ENCODE assay signal across 10 cellular contexts in genomic region chr14:64438181-64438839, GRCh38. TPM values are rescaled to one million over a fixed set of nuclear protein-coding genes. Genes with fewer than 3 reads are reported as not detected.
A peak's percentile ranks its signal among the peaks of the same experiment; 100 is the strongest.
DNase-seq lines count a peak whose midpoint lies in the region; ATAC-seq and TF ChIP-seq lines count a peak whose summit lies in the region.
"Had no signal": no experiment of that assay in that cellular context is flagged by ENCODE, and none has a peak within 500 bp of the region (broad histone marks: within the 10 kb centered on the region; RNA-seq: fewer than 3 reads in every experiment).

No MANE protein-coding gene starts in this region.

- WGBS in esophagus squamous epithelium, 2 donors = 45 to 52% methylated on average over 3 of the region's 3 CpGs

- CTCF ChIA-PET in HCT116 (lab: Charles Lee) = interaction anchor here (0.8 kb wide), 1 partner anchor 9 kb away, joined by 3 read pairs; no protein-coding TSS in a partner anchor

- peak; percentile 65 for DNase-seq in HCT116 (ENCODE audit: low read depth, low spot score)
- DNase-seq in activated CD8-positive, alpha-beta memory T cell treated with anti-CD3 and anti-CD28 coated beads, Interleukin-2, amount 50 U/mL, for 1 hour (ENCODE audit: extremely low read depth) = peak; percentile 8
- DNase-seq in foreskin fibroblast = peak; percentile 76 to 87
- DNase-seq in smooth muscle cell of the brain vasculature (ENCODE audit: low read depth, low spot score) = peak; percentile 62
- no peak for DNase-seq in mucosa of gallbladder (ENCODE audit: low spot score)
- no peak for DNase-seq in hypothalamus (lab: John Stamatoyannopoulos, UW)
- no peak for DNase-seq in middle frontal gyrus (ENCODE audit: extremely low spot score, low spot score)
- no peak for DNase-seq in esophagus squamous epithelium (lab: John Stamatoyannopoulos, UW)
- DNase-seq: NCI-H1694 treated with DMSO at 0.1 percent for 48 hours, T1000 had no signal

- peak overlapping the region; percentile 41 for H3K9ac ChIP-seq in HCT116 (ENCODE audit: low read length)

- intact Hi-C loops in HCT116 (cut with micrococcal nuclease) (no loop called here), esophagus squamous epithelium (cut with DNase I) (no loop called here)

- peak; percentile 87 for ATAC-seq in HCT116

- no peak for TF ChIP-seq RAD21 in HCT116 (IDR thresholded peaks at IDR 0.05; ENCODE audit: low read depth)

- H3K36me3 ChIP-seq in HCT116 (ENCODE audit: control insufficient read depth in 1 of 2, insufficient read depth in 2 of 2, low read length in 2 of 2) (peaks cover 33 to 45% of the 10 kb centered on the region in 2 experiments), esophagus squamous epithelium (peaks cover 0 to 98% (median 19%) of the 10 kb centered on the region in 3 donors)

- TF ChIP-seq POLR2A in HCT116 (IDR thresholded peaks at IDR 0.05; ENCODE audit: borderline replicate concordance, extremely low read depth, insufficient read depth, insufficient read length) (no peak), esophagus squamous epithelium (IDR thresholded peaks at IDR 0.05) (no peak)

- RAD21 ChIA-PET in HCT116 (lab: Charles Lee; ENCODE audit: low non-redundant PET in 1 of 2, low total read pairs in 2 of 2, uncharacterized antibody in 2 of 2, unreplicated experiment in 2 of 2) = no interaction called here

- H3K4me3 ChIP-seq in HCT116 (replicated peaks in 1 of 2; ENCODE audit: low read depth in 1 of 2, low read length in 2 of 2) (peak overlapping the region in 1 of 2 experiments; percentile 39; a peak in 3 of 4 replicates), foreskin fibroblast (ENCODE audit: low read depth in 1 of 2, low read length in 2 of 2) (no peak overlapping the region), esophagus squamous epithelium (no peak overlapping the region)

- POLR2A ChIA-PET in HCT116 (lab: Charles Lee) = no interaction called here

- H3K27ac ChIP-seq in HCT116 (ENCODE audit: low read depth, low read length) (peak overlapping the region; percentile 89), esophagus squamous epithelium (no peak overlapping the region)

- no TSS peak for BruUV-seq in HCT116 (replicated peaks; lab: Mats Ljungman, UMichigan)

- no peaks in the 10 kb centered on the region for H3K79me2 ChIP-seq in HCT116 (ENCODE audit: insufficient read depth, low read length)

- H3K9me3 ChIP-seq in HCT116 (ENCODE audit: control insufficient read depth in 1 of 2, insufficient read depth in 1 of 2, low read depth in 1 of 2, low read length in 2 of 2) (no peaks in the 10 kb centered on the region), esophagus squamous epithelium (no peaks in the 10 kb centered on the region)

- H3K9me2 ChIP-seq in HCT116 (ENCODE audit: insufficient read depth) = no peaks in the 10 kb centered on the region

- H3K27me3 ChIP-seq in HCT116 (ENCODE audit: insufficient read depth, low read length) (no peaks in the 10 kb centered on the region), esophagus squamous epithelium (no peaks in the 10 kb centered on the region)

- no peak overlapping the region for H2AFZ ChIP-seq in HCT116 (ENCODE audit: low read depth, low read length, poor library complexity, severe bottlenecking)

- H4K20me1 ChIP-seq in HCT116 (ENCODE audit: insufficient read depth) = no peaks in the 10 kb centered on the region

- H3K4me1 ChIP-seq in HCT116 (ENCODE audit: control insufficient read depth in 1 of 2, insufficient read depth in 2 of 2, low read length in 2 of 2) (peaks cover 32 to 34% of the 10 kb centered on the region in 2 experiments), esophagus squamous epithelium (no peaks in the 10 kb centered on the region)

- peak overlapping the region; percentile 69 for H3K4me2 ChIP-seq in HCT116 (ENCODE audit: low read length)

- TF ChIP-seq CTCF in HCT116 (IDR thresholded peaks at IDR 0.05 in 2 of 3, conservative IDR thresholded peaks at IDR 0.05 in 1 of 3; ENCODE audit: borderline replicate concordance in 1 of 3, insufficient read depth in 1 of 3, low read depth in 2 of 3, low read length in 2 of 3) (no peak), foreskin fibroblast (IDR thresholded peaks at IDR 0.05; ENCODE audit: low read depth, low read length) (no peak), esophagus squamous epithelium (IDR thresholded peaks at IDR 0.05) (no peak)

TF ChIP-seq in HCT116, 20 proteins besides CTCF, POLR2A, EP300 and RAD21:
- TF ChIP-seq ZFX (IDR thresholded peaks at IDR 0.05) (no peak), JUND (IDR thresholded peaks at IDR 0.05) (peak; percentile 35; the same call in 1 of the 2 replicates), ZNF274 (IDR thresholded peaks at IDR 0.05; ENCODE audit: low read depth, low read length) (no peak), ZBTB33 (IDR thresholded peaks at IDR 0.05; ENCODE audit: extremely low read depth, insufficient replicate concordance, low read length) (no peak), CEBPB (IDR thresholded peaks at IDR 0.05; ENCODE audit: low read depth) (no peak), ATF3 (IDR thresholded peaks at IDR 0.05) (no peak), SIN3A (IDR thresholded peaks at IDR 0.05; ENCODE audit: low read depth) (peak; percentile 31; the same call in 1 of the 2 replicates), MAX (IDR thresholded peaks at IDR 0.05) (no peak), FOSL1 (IDR thresholded peaks at IDR 0.05; ENCODE audit: low read depth) (peak; percentile 42), REST (IDR thresholded peaks at IDR 0.05; ENCODE audit: low read depth) (no peak), SP1 (IDR thresholded peaks at IDR 0.05; ENCODE audit: low read depth) (peak; percentile 48; the same call in 1 of the 2 replicates), ELF1 (IDR thresholded peaks at IDR 0.05; ENCODE audit: borderline replicate concordance, low read depth) (no peak), EZH2phosphoT487 (IDR thresholded peaks at IDR 0.05; ENCODE audit: borderline replicate concordance) (no peak), CBX3 (IDR thresholded peaks at IDR 0.05; ENCODE audit: low read depth) (no peak), POLR2AphosphoS5 (IDR thresholded peaks at IDR 0.05; ENCODE audit: low read depth, low read length) (no peak), TCF7L2 (IDR thresholded peaks at IDR 0.05; ENCODE audit: borderline replicate concordance, extremely low read depth, insufficient read depth, insufficient read length) (no peak), EZH2 (IDR thresholded peaks at IDR 0.05) (no peak), EGR1 (IDR thresholded peaks at IDR 0.05; ENCODE audit: low read depth) (no peak)
TF ChIP-seq in HCT116: peak in this region for 4.

RNA-seq across cellular contexts. Expression of gene AKAP5, which starts 27.0 kb away (rescaled TPM):
- total RNA-seq in HCT116 (2021; ENCODE audit: unreplicated experiment) (0.54 TPM), mucosa of gallbladder (1.5 TPM), esophagus squamous epithelium (under 1 TPM in 2 of 4 donors, not detected in 2; 0.04 to 0.38 TPM)
- 0.04 and 0.09 TPM in 2 replicates for polyA plus RNA-seq in HCT116 (2012)

RNA-seq across cellular contexts. Expression of gene MTHFD1, which starts 50.2 kb away (rescaled TPM):
- total RNA-seq in HCT116 (2021; ENCODE audit: unreplicated experiment) (153 TPM), mucosa of gallbladder (40.7 TPM), esophagus squamous epithelium (10 to 100 TPM; 27.6 to 66.0 (median 53.8) TPM)
- polyA plus RNA-seq in HCT116 (2012) = 101 and 114 TPM in 2 replicates

Comparison
In these comparisons a context has a peak if more than half of its experiments do, and no peak if none do; other contexts are left out.
1. DNase-seq: peak in HCT116 (single experiment), activated CD8-positive, alpha-beta memory T cell treated with anti-CD3 and anti-CD28 coated beads, Interleukin-2, amount 50 U/mL, for 1 hour (single experiment), foreskin fibroblast (2 of 2) and smooth muscle cell of the brain vasculature (single experiment); none in mucosa of gallbladder (single experiment), hypothalamus (0 of 51), middle frontal gyrus (single experiment) and esophagus squamous epithelium (single experiment).